Comparison of ENCODE assay signal across 8 cellular contexts in genomic region chr17:76559460-76559859, GRCh38. TPM values are rescaled to one million over a fixed set of nuclear protein-coding genes. Genes with fewer than 3 reads are reported as not detected.
DNase-seq lines count a peak whose midpoint lies in the region; ATAC-seq and TF ChIP-seq lines count a peak whose summit lies in the region.
"Not testable (repeated sequence)": the region's sequence is repeated elsewhere in the genome, so short reads cannot be mapped to it uniquely, and the experiment has no call there.

No MANE protein-coding gene starts in this region.

- H3K27ac ChIP-seq in HEK293 (ENCODE audit: extremely low read depth, low read depth, low read length): peak overlapping the region; percentile 19; the same call in 1 of the 2 replicates
- H3K27ac ChIP-seq in Panc1 (ENCODE audit: low read length): peak overlapping the region; percentile 99

- POLR2A ChIA-PET in HEK293 (lab: Yijun Ruan, JAX): interaction anchor here (0.5 to 1.4 kb wide), 4 partner anchors 13 to 152 kb away, joined by 3 to 4 read pairs (median 3); no protein-coding TSS in a partner anchor
- POLR2A ChIA-PET in Panc1 (lab: Charles Lee): not testable (repeated sequence)

- H3K4me1 Mint-ChIP-seq in activated T-cell treated with anti-CD3 and anti-CD28 coated beads, Interleukin-2, amount 50 U/mL, for 72 hours (ENCODE audit: low read depth): peaks cover 82% of the 10 kb centered on the region
- peaks cover 68% of the 10 kb centered on the region for H3K4me1 Mint-ChIP-seq in stimulated activated effector memory CD8-positive, alpha-beta T cell treated with anti-CD3 and anti-CD28 coated beads, Interleukin-12 subunit alpha, Interleukin-12 subunit beta, amount 100 ng/mL, for 72 hours

- H3K4me1 ChIP-seq in HEK293 (ENCODE audit: control insufficient read depth, insufficient read depth, low read length) (peaks cover 20% of the 10 kb centered on the region), Panc1 (ENCODE audit: control insufficient read depth, insufficient read depth, low read length) (peaks cover 48% of the 10 kb centered on the region)

- not testable (repeated sequence) for H3K27me3 ChIP-seq in Panc1 (ENCODE audit: control insufficient read depth, insufficient read depth, low read length)

- not testable (repeated sequence) for DNase-seq in AG10803 (ENCODE audit: low read depth); Panc1 (ENCODE audit: low read depth, low spot score); activated T-cell treated with anti-CD3 and anti-CD28 coated beads, Interleukin-2, amount 50 U/mL, for 72 hours; cardiac fibroblast (ENCODE audit: low read depth in 2 of 2); Right ventricle myocardium inferior (ENCODE audit: missing footprints); stimulated activated effector memory CD8-positive, alpha-beta T cell treated with anti-CD3 and anti-CD28 coated beads, Interleukin-12 subunit alpha, Interleukin-12 subunit beta, amount 100 ng/mL, for 72 hours (ENCODE audit: low spot score in 2 of 2)
- DNase-seq in myocyte (ENCODE audit: low read depth): peak; percentile 45

- not testable (repeated sequence) for TF ChIP-seq CTCF in AG10803 (conservative IDR thresholded peaks at IDR 0.05; ENCODE audit: low read length); HEK293 (tag by site-specific recombination; IDR thresholded peaks at IDR 0.05); Panc1 (IDR thresholded peaks at IDR 0.05); cardiac fibroblast (IDR thresholded peaks at IDR 0.05; ENCODE audit: low read depth, low read length)

- H3K36me3 ChIP-seq in HEK293 (ENCODE audit: control insufficient read depth in 2 of 2, insufficient read depth in 1 of 2, low read length in 2 of 2): peaks cover 37 to 62% of the 10 kb centered on the region in 2 experiments
- H3K36me3 ChIP-seq in Panc1 (ENCODE audit: control insufficient read depth, insufficient read depth, low read length): peaks cover 16% of the 10 kb centered on the region

- peaks cover 18 to 33% of the 10 kb centered on the region in 2 donors for H3K36me3 Mint-ChIP-seq in activated T-cell treated with anti-CD3 and anti-CD28 coated beads, Interleukin-2, amount 50 U/mL, for 72 hours (ENCODE audit: insufficient read depth in 2 of 2)
- peaks cover 76% of the 10 kb centered on the region for H3K36me3 Mint-ChIP-seq in stimulated activated effector memory CD8-positive, alpha-beta T cell treated with anti-CD3 and anti-CD28 coated beads, Interleukin-12 subunit alpha, Interleukin-12 subunit beta, amount 100 ng/mL, for 72 hours

- not testable (repeated sequence) for H3K9me3 ChIP-seq in HEK293 (ENCODE audit: control insufficient read depth, insufficient read depth, low read depth, low read length); Panc1 (ENCODE audit: control insufficient read depth, insufficient read depth, low read depth, low read length)

- not testable (repeated sequence) for ATAC-seq in Panc1; activated T-cell treated with anti-CD3 and anti-CD28 coated beads, Interleukin-2, amount 50 U/mL, for 72 hours (replicated peaks in 1 of 2); stimulated activated effector memory CD8-positive, alpha-beta T cell treated with anti-CD3 and anti-CD28 coated beads, Interleukin-12 subunit alpha, Interleukin-12 subunit beta, amount 100 ng/mL, for 72 hours
- ATAC-seq in Right ventricle myocardium inferior: peak; percentile 43

- peak overlapping the region; percentile 99 for H3K4me3 Mint-ChIP-seq in activated T-cell treated with anti-CD3 and anti-CD28 coated beads, Interleukin-2, amount 50 U/mL, for 72 hours
- peak overlapping the region; percentile 99 for H3K4me3 Mint-ChIP-seq in stimulated activated effector memory CD8-positive, alpha-beta T cell treated with anti-CD3 and anti-CD28 coated beads, Interleukin-12 subunit alpha, Interleukin-12 subunit beta, amount 100 ng/mL, for 72 hours

- not testable (repeated sequence) for H3K27me3 Mint-ChIP-seq in activated T-cell treated with anti-CD3 and anti-CD28 coated beads, Interleukin-2, amount 50 U/mL, for 72 hours (ENCODE audit: low read depth)

- CTCF ChIA-PET in HEK293 (lab: Yijun Ruan, JAX) (interaction anchor here (0.7 to 7.6 kb wide), 7 partner anchors 12 to 122 kb away, joined by 3 to 108 read pairs (median 5); no protein-coding TSS in a partner anchor), Panc1 (lab: Charles Lee) (interaction anchor here (1.0 kb wide), 1 partner anchor 64 kb away, joined by 3 read pairs; no protein-coding TSS in a partner anchor)

- BruUV-seq in Panc1 (replicated peaks; lab: Mats Ljungman, UMichigan): not testable (repeated sequence)

- intact Hi-C loops in Panc1 (cut with micrococcal nuclease; ENCODE audit: unreplicated experiment): not testable (repeated sequence)
- intact Hi-C loops in Right ventricle myocardium inferior (cut with DNase I): loop anchor here (5.0 kb wide), 2 partner anchors 63 to 153 kb away; partner anchors contain the start of gene MXRA7

- in situ Hi-C loops in Panc1 (cut with HindIII; ENCODE audit: low pct_unique_long_range_greater_than_20kb, low sequenced_read_pairs): not testable (repeated sequence)

- H3K27ac Mint-ChIP-seq in activated T-cell treated with anti-CD3 and anti-CD28 coated beads, Interleukin-2, amount 50 U/mL, for 72 hours: peak overlapping the region; percentile 99
- peak overlapping the region; percentile 100 for H3K27ac Mint-ChIP-seq in stimulated activated effector memory CD8-positive, alpha-beta T cell treated with anti-CD3 and anti-CD28 coated beads, Interleukin-12 subunit alpha, Interleukin-12 subunit beta, amount 100 ng/mL, for 72 hours

- H3K9me3 Mint-ChIP-seq in activated T-cell treated with anti-CD3 and anti-CD28 coated beads, Interleukin-2, amount 50 U/mL, for 72 hours; stimulated activated effector memory CD8-positive, alpha-beta T cell treated with anti-CD3 and anti-CD28 coated beads, Interleukin-12 subunit alpha, Interleukin-12 subunit beta, amount 100 ng/mL, for 72 hours: not testable (repeated sequence)

- H3K4me3 ChIP-seq in AG10803 (ENCODE audit: low read length) (peak overlapping the region; percentile 98), HEK293 (ENCODE audit: low read depth, low read length) (peak overlapping the region; percentile 3), Panc1 (ENCODE audit: low read depth in 2 of 2, low read length in 2 of 2) (peak overlapping the region; percentile 83 to 93), cardiac fibroblast (replicated peaks in 1 of 2; ENCODE audit: low read depth in 2 of 2, low read length in 2 of 2) (peak overlapping the region; percentile 91 to 93)

TF ChIP-seq in HEK293, 187 proteins besides CTCF, POLR2A, EP300 and RAD21:
- TF ChIP-seq ZNF580 (tag by site-specific recombination; IDR thresholded peaks at IDR 0.05): 0 out of 2 replicates have a peak, but pooled peaks have one; percentile 0

RNA-seq across cellular contexts. Expression of gene PRCD, which starts 19.6 kb away (rescaled TPM):
- total RNA-seq in Panc1 (2021; ENCODE audit: unreplicated experiment) (0.54 TPM), Right ventricle myocardium inferior (3.4 TPM), myocyte (not detected in 2 replicates)
- 1.6 TPM for polyA plus RNA-seq in Panc1 (2012; ENCODE audit: insufficient read length)
- 1 to 10 TPM; 1.1 to 1.5 TPM for total RNA-seq in activated T-cell treated with anti-CD3 and anti-CD28 coated beads, Interleukin-2, amount 50 U/mL, for 72 hours
- polyA plus RNA-seq in myocyte (2012): 0.54 TPM

RNA-seq across cellular contexts. Expression of gene CYGB, which starts 22.0 kb away (rescaled TPM):
- total RNA-seq in Panc1 (2021; ENCODE audit: unreplicated experiment) (6.0 TPM), Right ventricle myocardium inferior (38.2 TPM), myocyte (3.2 and 7.7 TPM in 2 replicates)
- 16.3 TPM for polyA plus RNA-seq in Panc1 (2012; ENCODE audit: insufficient read length)
- under 1 TPM in 1 of 2 donors, not detected in 1; 0.44 TPM for total RNA-seq in activated T-cell treated with anti-CD3 and anti-CD28 coated beads, Interleukin-2, amount 50 U/mL, for 72 hours
- 2.4 TPM for polyA plus RNA-seq in myocyte (2012)

RNA-seq across cellular contexts. Expression of gene ST6GALNAC2, which starts 26.2 kb away (rescaled TPM):
- total RNA-seq in Panc1 (2021; ENCODE audit: unreplicated experiment): 23.0 TPM
- 26.2 TPM for polyA plus RNA-seq in Panc1 (2012; ENCODE audit: insufficient read length)
- 1 to 10 TPM; 1.0 to 1.2 TPM for total RNA-seq in activated T-cell treated with anti-CD3 and anti-CD28 coated beads, Interleukin-2, amount 50 U/mL, for 72 hours
- total RNA-seq in Right ventricle myocardium inferior: 5.7 TPM
- 0.78 and 0.91 TPM in 2 replicates for total RNA-seq in myocyte
- 4.8 TPM for polyA plus RNA-seq in myocyte (2012)

RNA-seq across cellular contexts. Expression of gene RHBDF2, which starts 58.2 kb away (rescaled TPM):
- 67.8 TPM for total RNA-seq in Panc1 (2021; ENCODE audit: unreplicated experiment)
- polyA plus RNA-seq in Panc1 (2012; ENCODE audit: insufficient read length): 77.4 TPM
- 10 to 100 TPM; 38.7 to 39.0 TPM for total RNA-seq in activated T-cell treated with anti-CD3 and anti-CD28 coated beads, Interleukin-2, amount 50 U/mL, for 72 hours
- 17.9 TPM for total RNA-seq in Right ventricle myocardium inferior
- 6.5 and 7.5 TPM in 2 replicates for total RNA-seq in myocyte
- 10.6 TPM for polyA plus RNA-seq in myocyte (2012)

Comparison
In these comparisons a context has a peak if more than half of its experiments do, and no peak if none do; other contexts are left out.
1. H3K4me3 ChIP-seq: peak in every context shown above with its lines; median percentile 98 in AG10803; 92 in cardiac fibroblast; 88 in Panc1; 3 in HEK293.